ENCODE assay signal across 3 cellular contexts in genomic region chr19:16878181-16878965, GRCh38.
TF ChIP-seq lines count a peak whose summit lies in the region.

No MANE protein-coding gene starts in this region.

TF ChIP-seq in HEK293, 187 proteins besides CTCF, POLR2A, EP300 and RAD21:
- TF ChIP-seq ZBTB1 (tag by site-specific recombination; IDR thresholded peaks at IDR 0.05) = no peak
- TF ChIP-seq YY2 (tag by site-specific recombination; IDR thresholded peaks at IDR 0.05) = no peak
- TF ChIP-seq MYNN (tag by site-specific recombination; IDR thresholded peaks at IDR 0.05; ENCODE audit: borderline replicate concordance) = no peak
- no peak for TF ChIP-seq KLF16 (tag by site-specific recombination; IDR thresholded peaks at IDR 0.05)
- no peak for TF ChIP-seq ZNF544 (tag by site-specific recombination; IDR thresholded peaks at IDR 0.05)
- TF ChIP-seq KLF8 (tag by site-specific recombination; IDR thresholded peaks at IDR 0.05) = peak; percentile 58; the same call in 1 of the 2 replicates
- no peak for TF ChIP-seq ZNF580 (tag by site-specific recombination; IDR thresholded peaks at IDR 0.05)
- no peak for TF ChIP-seq ZBTB8A (tag by site-specific recombination; IDR thresholded peaks at IDR 0.05)
- TF ChIP-seq ZNF112 (tag by site-specific recombination; IDR thresholded peaks at IDR 0.05) = no peak
- no peak for TF ChIP-seq ZNF302 (tag by site-specific recombination; IDR thresholded peaks at IDR 0.05; ENCODE audit: low read depth)
- TF ChIP-seq KLF1 (tag by site-specific recombination; IDR thresholded peaks at IDR 0.05) = peak; percentile 37; the same call in 1 of the 2 replicates
- TF ChIP-seq ZNF341 (tag by site-specific recombination; IDR thresholded peaks at IDR 0.05; ENCODE audit: low read depth) = no peak
- no peak for TF ChIP-seq ZNF704 (tag by site-specific recombination; IDR thresholded peaks at IDR 0.05)
- TF ChIP-seq ZNF571 (tag by site-specific recombination; IDR thresholded peaks at IDR 0.05) = no peak
- TF ChIP-seq ZNF169 (tag by site-specific recombination; IDR thresholded peaks at IDR 0.05) = no peak
- no peak for TF ChIP-seq ZNF658 (tag by site-specific recombination; IDR thresholded peaks at IDR 0.05)
TF ChIP-seq in HEK293: peak in this region for 2.

TF ChIP-seq in H1, 55 proteins besides CTCF, POLR2A, EP300 and RAD21:
- TF ChIP-seq SIX5 (IDR thresholded peaks at IDR 0.05; ENCODE audit: low read depth, low read length) = no peak
- no peak for TF ChIP-seq KDM4A (IDR thresholded peaks at IDR 0.05; ENCODE audit: low read depth, low read length, severe bottlenecking)
- TF ChIP-seq SUZ12 (IDR thresholded peaks at IDR 0.05; ENCODE audit: low read length) = no peak
- TF ChIP-seq YY1 (IDR thresholded peaks at IDR 0.05; ENCODE audit: low read depth, low read length) = no peak
- no peak for TF ChIP-seq BCL11A (IDR thresholded peaks at IDR 0.05; ENCODE audit: low read depth in 2 of 2, low read length in 2 of 2)
- no peak for TF ChIP-seq RBBP5 (IDR thresholded peaks at IDR 0.05; ENCODE audit: borderline replicate concordance, low read depth, low read length)
- TF ChIP-seq ATF2 (IDR thresholded peaks at IDR 0.05; ENCODE audit: low read length) = no peak
- TF ChIP-seq GTF2F1 (IDR thresholded peaks at IDR 0.05; ENCODE audit: borderline replicate concordance, low read depth, low read length) = no peak
- no peak for TF ChIP-seq SAP30 (IDR thresholded peaks at IDR 0.05; ENCODE audit: insufficient read depth, insufficient replicate concordance, low read length)
- TF ChIP-seq EZH2 (IDR thresholded peaks at IDR 0.05; ENCODE audit: low read depth, low read length, severe bottlenecking) = no peak

TF ChIP-seq in GM23338, 12 proteins besides CTCF, POLR2A, EP300 and RAD21:
- TF ChIP-seq POLR2AphosphoS5 (IDR thresholded peaks at IDR 0.05; ENCODE audit: low read depth) = no peak
- TF ChIP-seq ZNF462 (CRISPR knock-in tag; IDR thresholded peaks at IDR 0.05) = no peak
- no peak for TF ChIP-seq NANOG (IDR thresholded peaks at IDR 0.05; ENCODE audit: borderline replicate concordance)
- TF ChIP-seq ZNF114 (CRISPR knock-in tag; IDR thresholded peaks at IDR 0.05) = no peak
- TF ChIP-seq ETS1 (IDR thresholded peaks at IDR 0.05) = no peak
- no peak for TF ChIP-seq JUNB (IDR thresholded peaks at IDR 0.05; ENCODE audit: unreplicated experiment)
- no peak for TF ChIP-seq EZH2phosphoT487 (IDR thresholded peaks at IDR 0.05; ENCODE audit: unreplicated experiment)
- TF ChIP-seq EZH2 (IDR thresholded peaks at IDR 0.05; ENCODE audit: low read depth, unreplicated experiment) = no peak
- TF ChIP-seq ZNF331 (CRISPR knock-in tag; IDR thresholded peaks at IDR 0.05; ENCODE audit: low read depth) = no peak
- TF ChIP-seq REST (IDR thresholded peaks at IDR 0.05; ENCODE audit: unreplicated experiment) = no peak
- TF ChIP-seq CREB1 (CRISPR knock-in tag; IDR thresholded peaks at IDR 0.05; ENCODE audit: low read depth) = no peak
- no peak for TF ChIP-seq STAT1 (IDR thresholded peaks at IDR 0.05; ENCODE audit: unreplicated experiment)
